Comparison of ENCODE assay signal across 27 cellular contexts in genomic region chr20:43774754-43775153, GRCh38. TPM values are rescaled to one million over a fixed set of nuclear protein-coding genes. Genes with fewer than 3 reads are reported as not detected.
"Had no signal": no experiment of that assay in that cellular context is flagged by ENCODE, and none has a peak within 500 bp of the region (broad histone marks: within the 10 kb centered on the region; RNA-seq: fewer than 3 reads in every experiment).

No MANE protein-coding gene starts in this region.

- H3K4me3 Mint-ChIP-seq: activated naive CD4-positive, alpha-beta T cell treated with anti-CD3 and anti-CD28 coated beads, Interleukin-2, amount 10 ng/mL, durations not matched to agents 7 days and 5 days had no signal

- H3K27me3 ChIP-seq: MG63, SJCRH30 had no signal

- H3K9ac ChIP-seq: SK-N-SH had no signal

- DNase-seq: activated CD4-positive, CD25-positive, alpha-beta regulatory T cell; activated CD8-positive, alpha-beta memory T cell treated with anti-CD3 and anti-CD28 coated beads, Interleukin-2, amount 50 U/mL, for 4 hours; activated gamma-delta T cell; activated naive CD4-positive, alpha-beta T cell treated with anti-CD3 and anti-CD28 coated beads, Interleukin-2, amount 10 ng/mL, durations not matched to agents 7 days and 5 days; activated T-cell treated with anti-CD3 and anti-CD28 coated beads, Interleukin-2, amount 50 U/mL, for 1 hour; cerebellar nuclear complex; MG63; MV-4-11; NCI-H1092 treated with DMSO at 0.1 percent for 48 hours; NCI-H1436; NCI-H1694 treated with DMSO at 0.1 percent for 48 hours; NCI-H2029 treated with DMSO at 0.1 percent for 48 hours; NCI-H345; NCI-H510A; NCI-H526 treated with DMSO at 0.1 percent for 48 hours; NCI-H82; OCI-M1; Right ventricle myocardium superior; RPMI8226; SJCRH30; SK-N-SH; T-helper 1 cell had no signal

- ATAC-seq: Panc1 had no signal

- H3K9me3 ChIP-seq: SK-N-SH had no signal

- H3K36me3 Mint-ChIP-seq: activated naive CD4-positive, alpha-beta T cell treated with anti-CD3 and anti-CD28 coated beads, Interleukin-2, amount 10 ng/mL, durations not matched to agents 7 days and 5 days had no signal

- H3K27ac ChIP-seq: SJCRH30, VCaP had no signal

- H3K4me2 ChIP-seq: SK-N-SH had no signal

- H3K4me1 Mint-ChIP-seq: activated naive CD4-positive, alpha-beta T cell treated with anti-CD3 and anti-CD28 coated beads, Interleukin-2, amount 10 ng/mL, durations not matched to agents 7 days and 5 days had no signal

- H3K36me3 ChIP-seq: MG63, SJCRH30 had no signal

- H3K27ac Mint-ChIP-seq: activated naive CD4-positive, alpha-beta T cell treated with anti-CD3 and anti-CD28 coated beads, Interleukin-2, amount 10 ng/mL, durations not matched to agents 7 days and 5 days had no signal

- H3K4me3 ChIP-seq: MG63, SJCRH30 had no signal

- H3K4me1 ChIP-seq: SJCRH30 had no signal

RNA-seq across cellular contexts. Expression of gene GTSF1L, which starts 48.0 kb away (rescaled TPM):
- total RNA-seq: activated CD8-positive, alpha-beta memory T cell treated with anti-CD3 and anti-CD28 coated beads for 36 hours; cardiac septum; Right ventricle myocardium superior; SJCRH30; T-helper 2 cell treated with Interferon-gamma antibody and Interleukin-4, amounts not matched to agents 100 ng/mL and 5 ng/mL, for 36 hours had no signal
- polyA plus RNA-seq: SK-N-SH had no signal
